Comparison of ENCODE assay signal across 1 cellular context in genomic region chr22:23716811-23717801, GRCh38.
TF ChIP-seq lines count a peak whose summit lies in the region.

No MANE protein-coding gene starts in this region.

TF ChIP-seq in HepG2, 621 proteins besides CTCF, POLR2A, EP300 and RAD21 (continued from another document and continues in another):
- peak; percentile 61; the same call in 1 of the 2 replicates for TF ChIP-seq THRA (CRISPR knock-in tag; IDR thresholded peaks at IDR 0.05; ENCODE audit: borderline replicate concordance)
- TF ChIP-seq DRAP1 (CRISPR knock-in tag; IDR thresholded peaks at IDR 0.05) = peak; percentile 85
- TF ChIP-seq MEIS2 (CRISPR knock-in tag; IDR thresholded peaks at IDR 0.05) = peak; percentile 71; the same call in 1 of the 2 replicates
- peak; percentile 82; the same call in 1 of the 2 replicates for TF ChIP-seq ZNF317 (CRISPR knock-in tag; IDR thresholded peaks at IDR 0.05)
- TF ChIP-seq NR0B2 (CRISPR knock-in tag; IDR thresholded peaks at IDR 0.05) = peak; percentile 65; the same call in 1 of the 2 replicates
- TF ChIP-seq KLF16 (CRISPR knock-in tag; IDR thresholded peaks at IDR 0.05) = peak in 1 of 2 experiments; percentile 96; a peak in 2 of 4 replicates
- TF ChIP-seq ZNF597 (CRISPR knock-in tag; IDR thresholded peaks at IDR 0.05) = 0 out of 2 replicates have a peak, but pooled peaks have one; percentile 19
- TF ChIP-seq POLR2G (IDR thresholded peaks at IDR 0.05; ENCODE audit: low read depth, low read length) = peak; percentile 86
- 0 out of 2 replicates have a peak, but pooled peaks have one; percentile 46 for TF ChIP-seq ZNF20 (CRISPR knock-in tag; IDR thresholded peaks at IDR 0.05)
- TF ChIP-seq ARNTL (CRISPR knock-in tag; IDR thresholded peaks at IDR 0.05) = peak; percentile 66; the same call in 1 of the 2 replicates
- peak; percentile 73; the same call in 1 of the 2 replicates for TF ChIP-seq SPEN (CRISPR knock-in tag; IDR thresholded peaks at IDR 0.05; ENCODE audit: low read depth)
- TF ChIP-seq ZNF318 (CRISPR knock-in tag; IDR thresholded peaks at IDR 0.05) = no peak
- TF ChIP-seq SKIL (CRISPR knock-in tag; IDR thresholded peaks at IDR 0.05; ENCODE audit: borderline replicate concordance) = peak; percentile 37; the same call in 1 of the 2 replicates
- peak; percentile 87 for TF ChIP-seq ZNF670 (CRISPR knock-in tag; IDR thresholded peaks at IDR 0.05; ENCODE audit: borderline replicate concordance)
- TF ChIP-seq ATF4 (CRISPR knock-in tag; IDR thresholded peaks at IDR 0.05) = peak in 1 of 2 experiments; percentile 61; a peak in 1 of 4 replicates
- 0 out of 2 replicates have a peak, but pooled peaks have one; percentile 64 for TF ChIP-seq SMAD1 (CRISPR knock-in tag; IDR thresholded peaks at IDR 0.05; ENCODE audit: borderline replicate concordance, low read depth)
- TF ChIP-seq ZNF136 (CRISPR knock-in tag; IDR thresholded peaks at IDR 0.05; ENCODE audit: low read depth) = 0 out of 2 replicates have a peak, but pooled peaks have one; percentile 86
- 0 out of 2 replicates have a peak, but pooled peaks have one; percentile 20 for TF ChIP-seq FOXO4 (CRISPR knock-in tag; conservative IDR thresholded peaks at IDR 0.05)
- peak; percentile 78 for TF ChIP-seq ZSCAN31 (CRISPR knock-in tag; IDR thresholded peaks at IDR 0.05; ENCODE audit: low read depth)
- TF ChIP-seq HNRNPLL (IDR thresholded peaks at IDR 0.05; ENCODE audit: low read depth, low read length, poor library complexity, severe bottlenecking) = peak; percentile 98
- TF ChIP-seq EEA1 (CRISPR knock-in tag; IDR thresholded peaks at IDR 0.05; ENCODE audit: borderline replicate concordance) = peak; percentile 35; the same call in 1 of the 2 replicates
- peak; percentile 74; the same call in 1 of the 2 replicates for TF ChIP-seq ZNF556 (CRISPR knock-in tag; IDR thresholded peaks at IDR 0.05; ENCODE audit: borderline replicate concordance)
- peak; percentile 88 for TF ChIP-seq ZMYM4 (CRISPR knock-in tag; IDR thresholded peaks at IDR 0.05)
- no peak for TF ChIP-seq NFYC (CRISPR knock-in tag; IDR thresholded peaks at IDR 0.05)
- 0 out of 2 replicates have a peak, but pooled peaks have one; percentile 84 for TF ChIP-seq ZNF558 (CRISPR knock-in tag; IDR thresholded peaks at IDR 0.05; ENCODE audit: borderline replicate concordance)
- TF ChIP-seq ZEB1 (IDR thresholded peaks at IDR 0.05; ENCODE audit: insufficient replicate concordance, low read depth) = peak; percentile 40
- no peak for TF ChIP-seq SP1 (IDR thresholded peaks at IDR 0.05)
- peak; percentile 53; the same call in 1 of the 2 replicates for TF ChIP-seq SP1 (CRISPR knock-in tag; IDR thresholded peaks at IDR 0.05)
- TF ChIP-seq SSRP1 (CRISPR knock-in tag; IDR thresholded peaks at IDR 0.05) = peak; percentile 49; the same call in 1 of the 2 replicates
- peak; percentile 49; the same call in 1 of the 2 replicates for TF ChIP-seq ZBED4 (CRISPR knock-in tag; IDR thresholded peaks at IDR 0.05; ENCODE audit: borderline replicate concordance)
- peak; percentile 75 for TF ChIP-seq MED1 (CRISPR knock-in tag; IDR thresholded peaks at IDR 0.05)
- TF ChIP-seq ZNF784 (CRISPR knock-in tag; IDR thresholded peaks at IDR 0.05; ENCODE audit: borderline replicate concordance) = peak; percentile 88
